31 cellular contexts compared by ENCODE assay signal in genomic region chr12:57105011-57105753, GRCh38. TPM values are rescaled to one million over a fixed set of nuclear protein-coding genes. Genes with fewer than 3 reads are reported as not detected.
DNase-seq lines count a peak whose midpoint lies in the region; ATAC-seq and TF ChIP-seq lines count a peak whose summit lies in the region.
"Had no signal": no experiment of that assay in that cellular context is flagged by ENCODE, and none has a peak within 500 bp of the region (broad histone marks: within the 10 kb centered on the region; RNA-seq: fewer than 3 reads in every experiment).

No MANE protein-coding gene starts in this region.

- no peaks in the 10 kb centered on the region for H3K9me3 ChIP-seq in SK-N-SH
- H3K9me3 ChIP-seq in T-helper 17 cell (ENCODE audit: control insufficient read depth, low read length, poor library complexity, severe bottlenecking) = no peaks in the 10 kb centered on the region
- H3K9me3 ChIP-seq: SJSA1, thyroid gland had no signal

- H3K79me2 ChIP-seq in SK-N-SH (ENCODE audit: insufficient read depth) = no peaks in the 10 kb centered on the region

- H3K9me3 Mint-ChIP-seq in naive thymus-derived CD8-positive, alpha-beta T cell = no peaks in the 10 kb centered on the region
- H3K9me3 Mint-ChIP-seq: activated naive CD4-positive, alpha-beta T cell treated with anti-CD3 and anti-CD28 coated beads, Interleukin-2, amount 10 ng/mL, durations not matched to agents 7 days and 5 days; H9 had no signal

- no peaks in the 10 kb centered on the region for H4K20me1 ChIP-seq in SK-N-SH (ENCODE audit: insufficient read depth)

- no peak overlapping the region for H3K9ac ChIP-seq in SK-N-SH

- no peak overlapping the region for H3K4me3 ChIP-seq in SK-N-SH (ENCODE audit: low read depth in 2 of 2, low read length in 1 of 2)
- H3K4me3 ChIP-seq: SJSA1, skin epidermis, thyroid gland had no signal

- DNase-seq in SK-N-SH = peak; percentile 5
- peak; percentile 2 for DNase-seq in AG20443 (ENCODE audit: low spot score)
- DNase-seq in T-helper 17 cell = no peak
- DNase-seq in naive thymus-derived CD8-positive, alpha-beta T cell = no peak
- no peak for DNase-seq in MV-4-11 (lab: John Stamatoyannopoulos, UW)
- DNase-seq: activated CD4-positive, alpha-beta T cell treated with anti-CD3 and anti-CD28 coated beads, Interleukin-2, amount 50 U/mL, for 1 hour; activated naive CD4-positive, alpha-beta T cell treated with anti-CD3 and anti-CD28 coated beads, Interleukin-2, amount 10 ng/mL, durations not matched to agents 7 days and 5 days; activated T-cell treated with anti-CD3 and anti-CD28 coated beads, Interleukin-2, amount 50 U/mL, for 48 hours; AML-193; cerebellar nuclear complex; erythroblast; foreskin keratinocyte; H9; KBM-7; NCI-H1694; NCI-H2171 treated with DMSO at 0.1 percent for 48 hours; NCI-H524 treated with DMSO at 0.1 percent for 48 hours; stimulated activated CD4-positive, alpha-beta T cell treated with anti-CD3 and anti-CD28 coated beads, Interleukin-1b, Interleukin-23, amount 100 ng/mL, for 48 hours; T-helper 2 cell; thyroid gland had no signal

- no peak for TF ChIP-seq CTCF in SK-N-SH (IDR thresholded peaks at IDR 0.05)

- no peak for TF ChIP-seq RAD21 in SK-N-SH (IDR thresholded peaks at IDR 0.05; ENCODE audit: low read length)

- peaks cover 27% of the 10 kb centered on the region for H3K4me1 Mint-ChIP-seq in T-helper 17 cell
- peaks cover 27 to 83% (median 80%) of the 10 kb centered on the region in 4 donors for H3K4me1 Mint-ChIP-seq in naive thymus-derived CD8-positive, alpha-beta T cell

- TF ChIP-seq EP300 in SK-N-SH (IDR thresholded peaks at IDR 0.05; ENCODE audit: borderline replicate concordance in 1 of 2, low read depth in 1 of 2, low read length in 1 of 2) = no peak

- no peak overlapping the region for H3K4me2 ChIP-seq in SK-N-SH

- H3K9me2 ChIP-seq in SK-N-SH = no peaks in the 10 kb centered on the region

- no peak overlapping the region for H3K4me3 Mint-ChIP-seq in T-helper 17 cell
- H3K4me3 Mint-ChIP-seq in naive thymus-derived CD8-positive, alpha-beta T cell = peak overlapping the region in 1 of 10 donors; percentile 62
- H3K4me3 Mint-ChIP-seq: activated naive CD4-positive, alpha-beta T cell treated with anti-CD3 and anti-CD28 coated beads, Interleukin-2, amount 10 ng/mL, durations not matched to agents 7 days and 5 days; H9 had no signal

- no peak overlapping the region for H3K27ac ChIP-seq in SK-N-SH (ENCODE audit: low read depth in 2 of 2, low read length in 1 of 2)
- H3K27ac ChIP-seq: 22Rv1, foreskin keratinocyte, SJSA1, thyroid gland, VCaP had no signal

- H3K27me3 Mint-ChIP-seq in T-helper 17 cell = no peaks in the 10 kb centered on the region
- H3K27me3 Mint-ChIP-seq in naive thymus-derived CD8-positive, alpha-beta T cell = no peaks in the 10 kb centered on the region
- H3K27me3 Mint-ChIP-seq: activated naive CD4-positive, alpha-beta T cell treated with anti-CD3 and anti-CD28 coated beads, Interleukin-2, amount 10 ng/mL, durations not matched to agents 7 days and 5 days had no signal

- 95% methylated on average over 11 of the region's 14 CpGs for WGBS in SK-N-SH (ENCODE audit: low lambda C conversion rate)

- H3K36me3 ChIP-seq in SK-N-SH (replicated peaks in 1 of 2; ENCODE audit: control insufficient read depth in 1 of 2, insufficient read depth in 2 of 2, low read length in 1 of 2) = no peaks in the 10 kb centered on the region

- POLR2A ChIA-PET in SK-N-SH (lab: Yijun Ruan, JAX) = no interaction called here
- POLR2A ChIA-PET in naive thymus-derived CD8-positive, alpha-beta T cell (lab: Charles Lee) = interaction anchor here (0.6 to 16.7 kb wide), 5 partner anchors 11 to 1098 kb away, joined by 3 to 559 read pairs (median 3); partner anchors contain the start of genes NAB2 and NEMP1

- H3K27ac Mint-ChIP-seq in T-helper 17 cell = peak overlapping the region; percentile 75
- H3K27ac Mint-ChIP-seq in naive thymus-derived CD8-positive, alpha-beta T cell = peak overlapping the region in 8 of 10 donors; percentile 28 to 90 (median 67)
- H3K27ac Mint-ChIP-seq: activated naive CD4-positive, alpha-beta T cell treated with anti-CD3 and anti-CD28 coated beads, Interleukin-2, amount 10 ng/mL, durations not matched to agents 7 days and 5 days; H9 had no signal

- H3F3A ChIP-seq in SK-N-SH (replicated peaks; ENCODE audit: insufficient read depth) = no peaks in the 10 kb centered on the region

- H3K27me3 ChIP-seq in SK-N-SH (ENCODE audit: insufficient read depth) = no peaks in the 10 kb centered on the region
- H3K27me3 ChIP-seq: foreskin keratinocyte, SJSA1, thyroid gland had no signal

- H3K36me3 Mint-ChIP-seq in T-helper 17 cell (ENCODE audit: low read depth) = peaks cover 7% of the 10 kb centered on the region
- H3K36me3 Mint-ChIP-seq in naive thymus-derived CD8-positive, alpha-beta T cell = peaks cover 0 to 71% (median 3%) of the 10 kb centered on the region in 3 donors

- CTCF ChIA-PET in SK-N-SH (lab: Yijun Ruan, JAX) = interaction anchor here (0.6 to 23.2 kb wide), 13 partner anchors 10 to 138 kb away, joined by 3 to 339 read pairs (median 4); partner anchors contain the start of genes NAB2 and NEMP1

- H3K4me1 ChIP-seq in SK-N-SH (ENCODE audit: control insufficient read depth in 1 of 2, insufficient read depth in 2 of 2, low read depth in 1 of 2, low read length in 1 of 2) = peaks cover 0 to 2% of the 10 kb centered on the region in 2 experiments; a peak in 1 of 4 replicates
- H3K4me1 ChIP-seq: foreskin keratinocyte had no signal

- no peak overlapping the region for H2AFZ ChIP-seq in SK-N-SH (ENCODE audit: low read depth)

- ATAC-seq in SK-N-SH treated with all-trans-retinoic acid at 6 μM for 48 hours = no peak
- ATAC-seq in T-helper 17 cell = no peak
- no peak for ATAC-seq in naive thymus-derived CD8-positive, alpha-beta T cell
- no peak for ATAC-seq in HG03565 (IDR thresholded peaks at IDR 0.05; ENCODE audit: unreplicated experiment)
- ATAC-seq in HG02642 (IDR thresholded peaks at IDR 0.05; ENCODE audit: poor library complexity, unreplicated experiment) = no peak
- ATAC-seq: foreskin keratinocyte, Panc1 had no signal

TF ChIP-seq in SK-N-SH, 30 proteins besides CTCF, POLR2A, EP300 and RAD21 (continues in another document):
- TF ChIP-seq GATA2 (CRISPR knock-in tag; IDR thresholded peaks at IDR 0.05) = no peak
- no peak for TF ChIP-seq FOXM1 (IDR thresholded peaks at IDR 0.05; ENCODE audit: low read depth)
- TF ChIP-seq MAX (IDR thresholded peaks at IDR 0.05; ENCODE audit: low read depth) = no peak

TF ChIP-seq in SK-N-SH treated with all-trans-retinoic acid at 6 μM for 48 hours, 23 proteins besides CTCF, POLR2A, EP300 and RAD21 (continues in another document):
- TF ChIP-seq ZNF70 (CRISPR knock-in tag; IDR thresholded peaks at IDR 0.05) (no peak), ARNTL (CRISPR knock-in tag; IDR thresholded peaks at IDR 0.05; ENCODE audit: borderline replicate concordance, low read depth) (no peak), PATZ1 (CRISPR knock-in tag; IDR thresholded peaks at IDR 0.05; ENCODE audit: borderline replicate concordance) (no peak), CSDC2 (CRISPR knock-in tag; IDR thresholded peaks at IDR 0.05) (no peak)

RNA-seq across cellular contexts. Expression of gene STAT6, which starts 6.0 kb away (rescaled TPM):
- 0.15 and 0.42 TPM in 2 replicates for polyA plus RNA-seq in SK-N-SH (2012; rRNA removed)
- polyA plus RNA-seq in SK-N-SH (2012; cell fraction: cytosol; rRNA removed) = 0.05 and 0.19 TPM in 2 replicates
- polyA plus RNA-seq in SK-N-SH (2012; cell fraction: nucleus; rRNA removed) = 0.73 and 0.83 TPM in 2 replicates
- total RNA-seq in T-helper 17 cell = 100 to 1,000 TPM; 205 to 253 TPM
- 100 to 1,000 TPM; 298 to 316 TPM for total RNA-seq in naive thymus-derived CD8-positive, alpha-beta T cell
- polyA plus RNA-seq in naive thymus-derived CD8-positive, alpha-beta T cell = 10 to 100 TPM; 80.2 to 97.1 (median 80.5) TPM

RNA-seq across cellular contexts. Expression of gene NAB2, which starts 16.3 kb away (rescaled TPM):
- polyA plus RNA-seq in SK-N-SH (2012; rRNA removed) = 23.7 and 24.9 TPM in 2 replicates
- 12.7 and 18.9 TPM in 2 replicates for polyA plus RNA-seq in SK-N-SH (2012; cell fraction: cytosol; rRNA removed)
- polyA plus RNA-seq in SK-N-SH (2012; cell fraction: nucleus; rRNA removed) = 24.3 and 28.0 TPM in 2 replicates
- total RNA-seq in T-helper 17 cell = 1 to 10 TPM; 4.0 to 5.0 TPM
- total RNA-seq in naive thymus-derived CD8-positive, alpha-beta T cell = 10 to 100 TPM; 16.0 to 19.2 TPM
- polyA plus RNA-seq in naive thymus-derived CD8-positive, alpha-beta T cell = 1 to 10 TPM; 1.2 to 4.0 (median 1.3) TPM

RNA-seq across cellular contexts. Expression of gene LRP1, which starts 23.1 kb away (rescaled TPM):
- polyA plus RNA-seq in SK-N-SH (2012; rRNA removed) = 18.8 and 55.0 TPM in 2 replicates
- 22.3 and 34.9 TPM in 2 replicates for polyA plus RNA-seq in SK-N-SH (2012; cell fraction: cytosol; rRNA removed)
- polyA plus RNA-seq in SK-N-SH (2012; cell fraction: nucleus; rRNA removed) = 127 and 168 TPM in 2 replicates
- 10 to 100 TPM in 1 of 2 donors, 1 to 10 TPM in 1; 3.8 to 11.6 TPM for total RNA-seq in T-helper 17 cell
- 1 to 10 TPM; 4.9 to 6.0 TPM for total RNA-seq in naive thymus-derived CD8-positive, alpha-beta T cell
- under 1 TPM in 2 of 3 donors, not detected in 1; 0.51 to 0.52 TPM for polyA plus RNA-seq in naive thymus-derived CD8-positive, alpha-beta T cell

RNA-seq across cellular contexts. Expression of gene NEMP1, which starts 26.6 kb away (rescaled TPM):
- 6.2 and 8.8 TPM in 2 replicates for polyA plus RNA-seq in SK-N-SH (2012; rRNA removed)
- 7.0 and 7.1 TPM in 2 replicates for polyA plus RNA-seq in SK-N-SH (2012; cell fraction: cytosol; rRNA removed)
- 13.4 and 24.8 TPM in 2 replicates for polyA plus RNA-seq in SK-N-SH (2012; cell fraction: nucleus; rRNA removed)
- 10 to 100 TPM; 12.2 to 14.1 TPM for total RNA-seq in T-helper 17 cell
- total RNA-seq in naive thymus-derived CD8-positive, alpha-beta T cell = 10 to 100 TPM; 27.8 to 29.5 TPM
- 1 to 10 TPM; 2.6 to 5.5 (median 4.1) TPM for polyA plus RNA-seq in naive thymus-derived CD8-positive, alpha-beta T cell

RNA-seq across cellular contexts. Expression of gene LRP1-AS, which starts 42.2 kb away (rescaled TPM):
- not detected in 2 replicates for polyA plus RNA-seq in SK-N-SH (2012; rRNA removed)
- polyA plus RNA-seq in SK-N-SH (2012; cell fraction: cytosol; rRNA removed) = not detected in 2 replicates
- polyA plus RNA-seq in SK-N-SH (2012; cell fraction: nucleus; rRNA removed) = not detected in 2 replicates
- total RNA-seq in T-helper 17 cell = not detected
- total RNA-seq in naive thymus-derived CD8-positive, alpha-beta T cell = not detected
- not detected for polyA plus RNA-seq in naive thymus-derived CD8-positive, alpha-beta T cell
- total RNA-seq: foreskin keratinocyte, H9, liver, mononuclear cell, pulmonary artery endothelial cell, SJSA1, thyroid gland had no signal
- polyA plus RNA-seq: foreskin keratinocyte, liver had no signal

Comparison
In these comparisons a context has a peak if more than half of its experiments do, and no peak if none do; other contexts are left out.
1. DNase-seq: peak in SK-N-SH (single experiment) and AG20443 (single experiment); none in T-helper 17 cell (0 of 3), naive thymus-derived CD8-positive, alpha-beta T cell (0 of 10) and MV-4-11 (single experiment).